In genomic region chr16:11719171-11719570, GRCh38 we compare ENCODE assay signal across 21 cellular contexts. TPM values are rescaled to one million over a fixed set of nuclear protein-coding genes. Genes with fewer than 3 reads are reported as not detected.
A peak's percentile ranks its signal among the peaks of the same experiment; 100 is the strongest.
DNase-seq lines count a peak whose midpoint lies in the region; ATAC-seq and TF ChIP-seq lines count a peak whose summit lies in the region.
"Had no signal": no experiment of that assay in that cellular context is flagged by ENCODE, and none has a peak within 500 bp of the region (broad histone marks: within the 10 kb centered on the region; RNA-seq: fewer than 3 reads in every experiment).

No MANE protein-coding gene starts in this region.

- H3K36me3 ChIP-seq in left ventricle myocardium inferior (peaks cover 69% of the 10 kb centered on the region), SK-N-MC (ENCODE audit: insufficient read depth, low read length) (peaks cover 19% of the 10 kb centered on the region), lower lobe of right lung (peaks cover 86% of the 10 kb centered on the region)

- H3K4me3 ChIP-seq in left ventricle myocardium inferior (no peak overlapping the region), SK-N-MC (no peak overlapping the region), lower lobe of right lung (no peak overlapping the region), foreskin fibroblast (ENCODE audit: low read depth in 1 of 2, low read length in 2 of 2) (no peak overlapping the region)
- H3K4me3 ChIP-seq: GM23248, MG63, SJCRH30 had no signal

- H3K9ac ChIP-seq in SK-N-MC (ENCODE audit: insufficient read length) = no peak overlapping the region
- H3K9ac ChIP-seq: GM23248 had no signal

- H3K9me3 ChIP-seq in left ventricle myocardium inferior (replicated peaks) (no peaks in the 10 kb centered on the region), SK-N-MC (ENCODE audit: low read depth, low read length) (no peaks in the 10 kb centered on the region), lower lobe of right lung (no peaks in the 10 kb centered on the region)
- H3K9me3 ChIP-seq: MG63, SJCRH30 had no signal

- intact Hi-C loops in left ventricle myocardium inferior (cut with micrococcal nuclease) = loop anchor here (5.0 to 10.0 kb wide), 2 partner anchors 184 to 322 kb away; no protein-coding TSS in a partner anchor
- intact Hi-C loops in left cardiac atrium (cut with DNase I) = loop anchor here (2.0 to 10.0 kb wide), 3 partner anchors 184 to 320 kb away; no protein-coding TSS in a partner anchor
- intact Hi-C loops in lower lobe of right lung (cut with DNase I) = loop anchor here (10.0 kb wide), 1 partner anchor 314 kb away; no protein-coding TSS in a partner anchor

- ATAC-seq in left cardiac atrium = no peak
- no peak for ATAC-seq in lower lobe of right lung
- no peak for ATAC-seq in GM21526 (IDR thresholded peaks at IDR 0.05; ENCODE audit: low FRiP score, unreplicated experiment)
- ATAC-seq: HCT116 had no signal

- H3K4me1 ChIP-seq in left ventricle myocardium inferior (peaks cover 31% of the 10 kb centered on the region), lower lobe of right lung (peaks cover 42% of the 10 kb centered on the region)
- H3K4me1 ChIP-seq: SJCRH30 had no signal

- TF ChIP-seq CTCF in left ventricle myocardium inferior (IDR thresholded peaks at IDR 0.05; ENCODE audit: borderline replicate concordance) (no peak), lower lobe of right lung (IDR thresholded peaks at IDR 0.05) (no peak), foreskin fibroblast (IDR thresholded peaks at IDR 0.05; ENCODE audit: low read depth, low read length) (no peak)

- H3K27ac ChIP-seq in left ventricle myocardium inferior (replicated peaks) = peak overlapping the region; percentile 4
- peak overlapping the region; percentile 69; the same call in 1 of the 2 replicates for H3K27ac ChIP-seq in SK-N-MC
- H3K27ac ChIP-seq in lower lobe of right lung = peak overlapping the region; percentile 32
- H3K27ac ChIP-seq: C4-2B, GM23248, SJCRH30 had no signal

- H3K27me3 ChIP-seq in left ventricle myocardium inferior (ENCODE audit: low read depth) (no peaks in the 10 kb centered on the region), lower lobe of right lung (ENCODE audit: low read depth) (no peaks in the 10 kb centered on the region)
- H3K27me3 ChIP-seq: MG63, SJCRH30 had no signal

- DNase-seq in left ventricle myocardium inferior (no peak), left cardiac atrium (no peak), SK-N-MC (ENCODE audit: low read depth, low spot score) (no peak), lower lobe of right lung (no peak), COLO829 (ENCODE audit: low spot score) (no peak), foreskin fibroblast (no peak)
- DNase-seq: CD8-positive, alpha-beta memory T cell; GM23248; Kasumi-1; MG63; NCI-H1092; NCI-H1436; NCI-H187 treated with DMSO at 0.1 percent for 48 hours; NCI-H226; NCI-H510A treated with DMSO at 0.1 percent for 48 hours; NCI-H774; SJCRH30; T-helper 1 cell had no signal

RNA-seq across cellular contexts. Expression of gene TXNDC11, which starts 23.5 kb away (rescaled TPM):
- 23.9 TPM for total RNA-seq in left ventricle myocardium inferior
- total RNA-seq in left cardiac atrium = 10 to 100 TPM; 21.8 to 30.4 TPM
- total RNA-seq in lower lobe of right lung = 88.2 TPM

RNA-seq across cellular contexts. Expression of gene SNN, which starts 50.9 kb away (rescaled TPM):
- total RNA-seq in left ventricle myocardium inferior = 28.2 TPM
- 10 to 100 TPM; 27.5 to 33.7 TPM for total RNA-seq in left cardiac atrium
- 25.5 TPM for total RNA-seq in lower lobe of right lung

Comparison
In these comparisons a context has a peak if more than half of its experiments do, and no peak if none do; other contexts are left out.
1. H3K27ac ChIP-seq: peak in every context shown above with its lines; median percentile 69 in SK-N-MC; 32 in lower lobe of right lung; 4 in left ventricle myocardium inferior.